Comparison of ENCODE assay signal across 7 cellular contexts in genomic region chr2:3377612-3378432, GRCh38. TPM values are rescaled to one million over a fixed set of nuclear protein-coding genes. Genes with fewer than 3 reads are reported as not detected.
A peak's percentile ranks its signal among the peaks of the same experiment; 100 is the strongest.
DNase-seq lines count a peak whose midpoint lies in the region; ATAC-seq and TF ChIP-seq lines count a peak whose summit lies in the region.

Gene EIPR1, minus strand, starts transcription at chr2:3377818. Its CDS starts 129 bp downstream, at chr2:3377689.

- no peaks in the 10 kb centered on the region for H3K27me3 ChIP-seq in hepatocyte

- H3K4me3 ChIP-seq in hepatocyte = peak within 1 kb of the TSS; percentile 56

- H3K4me2 ChIP-seq in hepatocyte = peak within 1 kb of the TSS; percentile 79

- H3K27ac ChIP-seq in hepatocyte = peak within 1 kb of the TSS; percentile 90

- H4K20me1 ChIP-seq in hepatocyte (ENCODE audit: insufficient read depth, poor library complexity, severe bottlenecking) = no peaks in the 10 kb centered on the region

- no peaks in the 10 kb centered on the region for H3K9me2 ChIP-seq in hepatocyte (replicated peaks; ENCODE audit: insufficient read depth)

- 5% methylated on average over 56 of the region's 57 CpGs for WGBS in hepatocyte (ENCODE audit: low lambda C conversion rate, missing lambda C conversion rate)

- no peaks in the 10 kb centered on the region for H3K36me3 ChIP-seq in hepatocyte (replicated peaks; ENCODE audit: insufficient read depth, low read depth)

- H2AFZ ChIP-seq in hepatocyte = peak within 1 kb of the TSS; percentile 64

- TF ChIP-seq CTCF in hepatocyte (IDR thresholded peaks at IDR 0.05; ENCODE audit: poor library complexity) = no peak

- H3K79me2 ChIP-seq in hepatocyte = peaks cover 43% of the 10 kb centered on the region

- no peaks in the 10 kb centered on the region for H3K9me3 ChIP-seq in hepatocyte (ENCODE audit: low read depth)

- DNase-seq in NCI-H2081 (lab: John Stamatoyannopoulos, UW) (peak; percentile 97 to 99), T1000 (lab: John Stamatoyannopoulos, UW) (peak; percentile 89), astrocyte of the hippocampus (ENCODE audit: low read depth, low spot score) (peak; percentile 99), hepatocyte (ENCODE audit: low spot score) (peak; percentile 98), retina (peak; percentile 98)

- ATAC-seq in GM18508 (IDR thresholded peaks at IDR 0.05; ENCODE audit: insufficient read depth, unreplicated experiment) (peak; percentile 82), HG03025 (IDR thresholded peaks at IDR 0.05; ENCODE audit: low FRiP score, unreplicated experiment) (peak; percentile 85)

- peaks cover 20% of the 10 kb centered on the region for H3K4me1 ChIP-seq in hepatocyte (ENCODE audit: insufficient read depth)

RNA-seq across cellular contexts. Expression of gene EIPR1, which starts in this region (rescaled TPM):
- 42.3 and 60.9 TPM in 2 replicates for total RNA-seq in hepatocyte
- polyA plus RNA-seq in hepatocyte = 26.5 and 27.4 TPM in 2 replicates

Comparison
In these comparisons a context has a peak if more than half of its experiments do, and no peak if none do; other contexts are left out.
1. Peak in every context shown above with its lines: DNase-seq, ATAC-seq, H3K4me3 ChIP-seq and H3K27ac ChIP-seq.